ENCODE assay signal across 8 cellular contexts in the genomic region with DNA sequence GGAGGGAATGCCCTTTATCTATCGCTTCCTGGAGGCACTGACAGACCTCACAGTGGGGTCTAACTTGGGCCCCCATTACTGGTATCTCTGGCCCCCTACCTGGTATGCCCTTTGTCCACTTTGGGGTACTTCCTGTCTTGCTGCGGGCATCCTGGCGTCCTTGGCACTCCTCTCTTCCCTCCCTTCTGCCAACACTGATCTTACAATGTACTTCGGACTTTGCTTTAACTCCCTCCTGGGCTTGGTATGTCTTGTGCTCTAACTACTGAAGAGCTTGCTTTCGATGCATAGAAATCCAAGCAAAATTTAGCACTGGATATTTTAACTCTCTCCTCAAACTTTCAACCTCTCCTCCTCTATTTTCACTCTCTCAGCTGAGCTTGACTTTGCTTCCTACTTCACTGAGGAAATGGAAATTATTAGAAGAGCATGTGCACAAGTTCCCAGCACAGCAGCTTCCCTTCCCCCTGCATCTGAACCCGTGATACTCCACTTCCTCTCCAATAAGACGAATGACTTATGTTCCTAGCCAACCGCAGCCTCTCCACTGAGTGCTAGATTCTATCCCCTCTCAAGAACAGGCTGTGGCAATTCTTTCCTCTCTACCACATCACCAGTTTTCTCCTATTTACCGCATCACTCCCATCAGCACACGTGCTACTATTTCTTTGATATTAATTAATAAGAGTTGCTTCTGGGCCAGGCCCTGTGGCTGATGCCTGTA. TPM values are rescaled to one million over a fixed set of nuclear protein-coding genes. Genes with fewer than 3 reads are reported as not detected.
DNase-seq lines count a peak whose midpoint lies in the region; ATAC-seq and TF ChIP-seq lines count a peak whose summit lies in the region.

No MANE protein-coding gene starts in this region.

- no peak for TF ChIP-seq POLR2A in Peyer's patch (IDR thresholded peaks at IDR 0.05)

- POLR2A ChIA-PET in HEK293T (lab: Yijun Ruan, JAX): no interaction called here

- TF ChIP-seq CTCF in Peyer's patch (IDR thresholded peaks at IDR 0.05) (no peak), fibroblast of mammary gland (conservative IDR thresholded peaks at IDR 0.05; ENCODE audit: control insufficient read depth, insufficient read depth, low read depth, low read length) (no peak)

- H3K27ac ChIP-seq in Peyer's patch (peak overlapping the region in 2 of 4 donors; percentile 65 to 73), skeletal muscle tissue (ENCODE audit: low read depth, low read length) (peak overlapping the region; percentile 20)

- no peaks in the 10 kb centered on the region for H3K36me3 ChIP-seq in Peyer's patch
- no peaks in the 10 kb centered on the region for H3K36me3 ChIP-seq in skeletal muscle tissue (ENCODE audit: control insufficient read depth in 3 of 3, insufficient read depth in 3 of 3, low read length in 3 of 3)

- H3K9ac ChIP-seq in skeletal muscle tissue (ENCODE audit: low read depth in 1 of 3, low read length in 3 of 3): no peak overlapping the region

- CTCF ChIA-PET in HEK293T (lab: Yijun Ruan, JAX): interaction anchor here (1.3 to 1.6 kb wide), 3 partner anchors 12 to 135 kb away, joined by 3 to 4 read pairs (median 3); no protein-coding TSS in a partner anchor

- DNase-seq in Peyer's patch (peak; percentile 37 to 70 (median 46)), fibroblast of mammary gland (ENCODE audit: low read depth) (peak; percentile 74), DMS 273 treated with DMSO at 0.1 percent for 48 hours (lab: John Stamatoyannopoulos, UW) (no peak), HEK293T (ENCODE audit: extremely low spot score) (no peak)
- DNase-seq in activated CD4-positive, CD25-positive, alpha-beta regulatory T cell (lab: John Stamatoyannopoulos, UW): no peak

- H3K9me3 ChIP-seq in Peyer's patch: no peaks in the 10 kb centered on the region
- no peaks in the 10 kb centered on the region for H3K9me3 ChIP-seq in skeletal muscle tissue (ENCODE audit: control insufficient read depth in 3 of 3, low read length in 3 of 3)

- ATAC-seq in GM18868 (IDR thresholded peaks at IDR 0.05; ENCODE audit: unreplicated experiment) (peak; percentile 69), HG02840 (IDR thresholded peaks at IDR 0.05; ENCODE audit: low FRiP score, unreplicated experiment) (no peak)

- H3K27me3 ChIP-seq in Peyer's patch (no peaks in the 10 kb centered on the region), skeletal muscle tissue (ENCODE audit: control insufficient read depth in 3 of 3, insufficient read depth in 3 of 3, low read length in 3 of 3) (no peaks in the 10 kb centered on the region)

- H3K4me1 ChIP-seq in Peyer's patch (no peaks in the 10 kb centered on the region), skeletal muscle tissue (ENCODE audit: control insufficient read depth in 3 of 3, insufficient read depth in 3 of 3, low read length in 3 of 3) (no peaks in the 10 kb centered on the region)

- no peak overlapping the region for H3K4me3 ChIP-seq in Peyer's patch
- H3K4me3 ChIP-seq in fibroblast of mammary gland (ENCODE audit: control insufficient read depth, low read depth, low read length): no peak overlapping the region
- H3K4me3 ChIP-seq in skeletal muscle tissue (ENCODE audit: low read length in 3 of 3): no peak overlapping the region

TF ChIP-seq in HEK293T, 16 proteins besides CTCF, POLR2A, EP300 and RAD21:
- no peak for TF ChIP-seq TARDBP (IDR thresholded peaks at IDR 0.05)
- no peak for TF ChIP-seq SUZ12 (IDR thresholded peaks at IDR 0.05)
- no peak for TF ChIP-seq ARNT (IDR thresholded peaks at IDR 0.05)
- TF ChIP-seq SP1 (IDR thresholded peaks at IDR 0.05): no peak
- no peak for TF ChIP-seq NFRKB (IDR thresholded peaks at IDR 0.05)
- TF ChIP-seq ZNF384 (IDR thresholded peaks at IDR 0.05): no peak
- no peak for TF ChIP-seq ELF4 (IDR thresholded peaks at IDR 0.05)
- no peak for TF ChIP-seq HDGF (IDR thresholded peaks at IDR 0.05; ENCODE audit: borderline replicate concordance)
- TF ChIP-seq, protein P1, sequence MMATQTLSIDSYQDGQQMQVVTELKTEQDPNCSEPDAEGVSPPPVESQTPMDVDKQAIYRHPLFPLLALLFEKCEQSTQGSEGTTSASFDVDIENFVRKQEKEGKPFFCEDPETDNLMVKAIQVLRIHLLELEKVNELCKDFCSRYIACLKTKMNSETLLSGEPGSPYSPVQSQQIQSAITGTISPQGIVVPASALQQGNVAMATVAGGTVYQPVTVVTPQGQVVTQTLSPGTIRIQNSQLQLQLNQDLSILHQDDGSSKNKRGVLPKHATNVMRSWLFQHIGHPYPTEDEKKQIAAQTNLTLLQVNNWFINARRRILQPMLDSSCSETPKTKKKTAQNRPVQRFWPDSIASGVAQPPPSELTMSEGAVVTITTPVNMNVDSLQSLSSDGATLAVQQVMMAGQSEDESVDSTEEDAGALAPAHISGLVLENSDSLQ (IDR thresholded peaks at IDR 0.05): no peak
- no peak for TF ChIP-seq FOXK2 (IDR thresholded peaks at IDR 0.05)
- no peak for TF ChIP-seq LEF1 (IDR thresholded peaks at IDR 0.05; ENCODE audit: borderline replicate concordance)
- TF ChIP-seq BHLHE40 (IDR thresholded peaks at IDR 0.05; ENCODE audit: borderline replicate concordance): no peak
- TF ChIP-seq FOXA1 (IDR thresholded peaks at IDR 0.05): no peak
- no peak for TF ChIP-seq FOXM1 (IDR thresholded peaks at IDR 0.05; ENCODE audit: borderline replicate concordance)
- TF ChIP-seq L3MBTL2 (conservative IDR thresholded peaks at IDR 0.05): no peak
- no peak for TF ChIP-seq CTBP1 (IDR thresholded peaks at IDR 0.05; ENCODE audit: borderline replicate concordance)

RNA-seq across cellular contexts. Expression of a gene that starts 52.9 kb away (rescaled TPM):
- total RNA-seq in Peyer's patch (not detected), skeletal muscle tissue (not detected)

Comparison
In these comparisons a context has a peak if more than half of its experiments do, and no peak if none do; other contexts are left out.
1. DNase-seq: peak in Peyer's patch (3 of 3) and fibroblast of mammary gland (single experiment); none in DMS 273 treated with DMSO at 0.1 percent for 48 hours (single experiment), activated CD4-positive, CD25-positive, alpha-beta regulatory T cell (0 of 4) and HEK293T (single experiment).